ENCODE assay signal across 23 cellular contexts in the genomic region with DNA sequence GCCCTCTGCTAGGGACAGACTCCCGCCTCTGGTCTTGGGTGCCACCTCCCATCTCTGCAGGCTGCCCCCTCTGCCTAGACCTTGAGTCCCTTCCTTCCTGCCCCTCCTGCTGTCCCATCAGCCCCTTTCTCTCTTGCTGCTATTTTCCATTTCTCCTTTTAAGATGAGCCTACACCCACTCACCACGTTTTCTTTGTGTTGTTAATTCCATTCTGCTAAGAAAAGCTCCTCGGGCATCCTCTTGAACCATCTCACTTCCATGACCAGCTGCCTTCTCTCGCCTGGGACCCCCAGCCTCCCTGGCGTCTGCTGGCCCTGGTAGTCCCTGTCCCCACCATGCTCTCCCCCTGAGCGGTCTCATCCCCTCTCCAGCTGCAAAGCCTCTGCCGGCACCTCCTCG.
"Had no signal": no experiment of that assay in that cellular context is flagged by ENCODE, and none has a peak within 500 bp of the region (broad histone marks: within the 10 kb centered on the region; RNA-seq: fewer than 3 reads in every experiment).

No MANE protein-coding gene starts in this region.

- H3K27me3 ChIP-seq: adrenal gland, ascending aorta, dorsolateral prefrontal cortex, esophagus squamous epithelium, gastrocnemius medialis, left lung, right lobe of liver, transverse colon had no signal

- H3K4me3 ChIP-seq: adrenal gland, ascending aorta, dorsolateral prefrontal cortex, esophagus squamous epithelium, gastrocnemius medialis, left lung, right lobe of liver, skin epidermis, transverse colon had no signal

- H3K4me1 ChIP-seq: adrenal gland, ascending aorta, esophagus squamous epithelium, left lung, right lobe of liver, transverse colon had no signal

- H3K9me3 Mint-ChIP-seq: activated CD4-positive, alpha-beta memory T cell treated with anti-CD3 and anti-CD28 coated beads, Interleukin-2, amount 10 ng/mL, durations not matched to agents 7 days and 5 days; activated CD4-positive, alpha-beta T cell treated with anti-CD3 and anti-CD28 coated beads, Interleukin-2, amount 10 ng/mL, durations not matched to agents 24 days and 14 days; effector memory CD8-positive, alpha-beta T cell; nephron; T-helper 1 cell treated with Interleukin-12 subunit alpha and Interleukin-12 subunit beta and Interleukin-4 antibody, amounts not matched to agents 30 μg/mL and 1 μg/mL, for 36 hours had no signal

- H3K27ac ChIP-seq: adrenal gland, ascending aorta, esophagus squamous epithelium, gastrocnemius medialis, left lung, right lobe of liver, skin epidermis, transverse colon had no signal

- H3K4me3 Mint-ChIP-seq: activated CD4-positive, alpha-beta memory T cell treated with anti-CD3 and anti-CD28 coated beads, Interleukin-2, amount 10 ng/mL, durations not matched to agents 7 days and 5 days; activated CD4-positive, alpha-beta T cell treated with anti-CD3 and anti-CD28 coated beads, Interleukin-2, amount 10 ng/mL, durations not matched to agents 24 days and 14 days; activated naive CD8-positive, alpha-beta T cell; effector memory CD8-positive, alpha-beta T cell; immature natural killer cell; nephron; T-helper 1 cell treated with Interleukin-12 subunit alpha and Interleukin-12 subunit beta and Interleukin-4 antibody, amounts not matched to agents 30 μg/mL and 1 μg/mL, for 36 hours had no signal

- H3K4me1 Mint-ChIP-seq: immature natural killer cell, nephron had no signal

- H3K27me3 Mint-ChIP-seq: activated CD4-positive, alpha-beta memory T cell treated with anti-CD3 and anti-CD28 coated beads, Interleukin-2, amount 10 ng/mL, durations not matched to agents 7 days and 5 days; activated CD4-positive, alpha-beta T cell treated with anti-CD3 and anti-CD28 coated beads, Interleukin-2, amount 10 ng/mL, durations not matched to agents 24 days and 14 days; activated naive CD8-positive, alpha-beta T cell; effector memory CD8-positive, alpha-beta T cell had no signal

- H3K27ac Mint-ChIP-seq: activated CD4-positive, alpha-beta memory T cell treated with anti-CD3 and anti-CD28 coated beads, Interleukin-2, amount 10 ng/mL, durations not matched to agents 7 days and 5 days; activated CD4-positive, alpha-beta T cell treated with anti-CD3 and anti-CD28 coated beads, Interleukin-2, amount 10 ng/mL, durations not matched to agents 24 days and 14 days; activated naive CD8-positive, alpha-beta T cell; immature natural killer cell; nephron; T-helper 1 cell treated with Interleukin-12 subunit alpha and Interleukin-12 subunit beta and Interleukin-4 antibody, amounts not matched to agents 30 μg/mL and 1 μg/mL, for 36 hours had no signal

- ATAC-seq: effector memory CD8-positive, alpha-beta T cell; gastrocnemius medialis; left lung; right lobe of liver had no signal

- H3K9me3 ChIP-seq: adrenal gland, ascending aorta, esophagus squamous epithelium, gastrocnemius medialis, left lung, right lobe of liver, transverse colon had no signal

- DNase-seq: activated CD4-positive, alpha-beta memory T cell treated with anti-CD3 and anti-CD28 coated beads, Interleukin-2, amount 10 ng/mL, durations not matched to agents 7 days and 5 days; activated CD4-positive, alpha-beta T cell treated with anti-CD3 and anti-CD28 coated beads, Interleukin-2, amount 10 ng/mL, durations not matched to agents 24 days and 14 days; activated gamma-delta T cell treated with Interleukin-2 at 50 U/mL for 16 hours; adrenal gland; central memory CD4-positive, alpha-beta T cell; dorsolateral prefrontal cortex; effector memory CD8-positive, alpha-beta T cell; esophagus squamous epithelium; gastrocnemius medialis; hippocampal formation; immature natural killer cell; midbrain; posterior cingulate gyrus; right lobe of liver; stimulated activated CD4-positive, alpha-beta T cell treated with anti-CD3 and anti-CD28 coated beads, Interleukin-1b, Interleukin-23, amount 100 ng/mL, for 48 hours; T1000; transverse colon had no signal
